Comparison of ENCODE assay signal across 8 cellular contexts in the genomic region with DNA sequence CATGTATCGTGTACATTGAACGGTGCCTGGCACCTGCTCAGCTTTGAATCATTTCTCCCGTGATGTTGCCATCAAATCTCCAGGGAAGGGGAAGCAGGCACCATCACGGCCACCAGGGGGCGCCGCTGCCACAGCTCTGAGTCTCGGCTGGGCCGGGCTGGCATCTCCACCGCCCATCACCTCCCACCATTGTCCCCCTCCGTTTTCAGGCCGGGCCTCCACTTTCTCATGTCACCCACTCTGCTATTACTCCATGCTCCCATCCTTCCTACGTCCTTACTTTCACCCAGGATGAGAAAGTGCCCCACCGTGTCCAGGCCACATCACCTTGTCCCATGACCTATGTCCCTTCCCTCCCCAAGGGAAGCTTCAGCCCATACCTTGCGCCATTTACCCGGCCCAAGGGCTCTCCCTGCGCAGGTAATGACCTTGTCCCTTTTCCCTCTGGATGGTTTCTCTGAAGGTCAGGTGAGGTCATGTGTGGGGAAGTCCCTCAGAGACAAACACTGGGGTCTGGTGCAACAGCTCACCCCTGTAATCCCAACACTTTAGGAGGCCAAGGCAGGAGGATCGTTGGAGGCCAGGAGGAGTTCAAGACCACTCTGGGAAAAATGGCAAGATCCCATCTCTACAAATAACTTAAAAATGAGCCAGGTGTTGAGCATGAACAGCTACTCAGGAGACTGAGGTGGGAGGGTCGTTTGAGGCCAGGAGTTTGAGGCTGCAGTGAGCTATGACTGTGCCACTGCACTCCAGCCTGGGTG. TPM values are rescaled to one million over a fixed set of nuclear protein-coding genes. Genes with fewer than 3 reads are reported as not detected.
DNase-seq lines count a peak whose midpoint lies in the region; ATAC-seq, FAIRE-seq and TF ChIP-seq lines count a peak whose summit lies in the region.

No MANE protein-coding gene starts in this region.

- H3K4me2 ChIP-seq in H1 (ENCODE audit: insufficient read depth in 1 of 2, low read depth in 2 of 2, low read length in 2 of 2) = no peak overlapping the region

- TF ChIP-seq RAD21 in H1 (IDR thresholded peaks at IDR 0.05 in 1 of 2, conservative IDR thresholded peaks at IDR 0.05 in 1 of 2; ENCODE audit: low read depth in 2 of 2, low read length in 2 of 2) = peak; percentile 94 to 98

- H3K9me3 ChIP-seq in H1 (ENCODE audit: insufficient read depth in 2 of 2, low read depth in 1 of 2, low read length in 1 of 2) = no peaks in the 10 kb centered on the region

- peaks cover 7% of the 10 kb centered on the region for H3K27me3 Mint-ChIP-seq in mesothelial cell of epicardium (ENCODE audit: low read depth)

- H3K4me3 ChIP-seq in H1 (ENCODE audit: extremely low read depth in 1 of 4, insufficient read depth in 2 of 4, low read depth in 3 of 4, low read length in 4 of 4) = no peak overlapping the region

- H3K9me3 Mint-ChIP-seq in mesothelial cell of epicardium = no peaks in the 10 kb centered on the region

- no peak overlapping the region for H2BK5ac ChIP-seq in H1 (ENCODE audit: low read depth, low read length)

- peak; percentile 31 to 43 for DNase-seq in AML-193 (lab: John Stamatoyannopoulos, UW)
- peak; percentile 67 for DNase-seq in HPDE6-E6E7 (ENCODE audit: extremely low spot score)
- peak; percentile 47 for DNase-seq in NOMO-1 treated with dmso at 0.1 percent for 144 hours (lab: John Stamatoyannopoulos, UW; ENCODE audit: unreplicated experiment)
- peak; percentile 52 to 66 for DNase-seq in activated CD8-positive, alpha-beta memory T cell treated with anti-CD3 and anti-CD28 coated beads for 4 hours (ENCODE audit: low read depth in 2 of 2)
- peak; percentile 31 to 98 for DNase-seq in H1 (ENCODE audit: low read depth in 1 of 2, low spot score in 2 of 2)
- peak; percentile 60 to 89 for DNase-seq in mesothelial cell of epicardium (ENCODE audit: low spot score in 2 of 2, unreplicated experiment in 2 of 2)
- DNase-seq in stimulated activated CD8-positive, alpha-beta memory T cell treated with anti-CD3 and anti-CD28 coated beads, Interleukin-4, amount 100 ng/mL, for 1 hour (ENCODE audit: low read depth in 2 of 2, low spot score in 1 of 2) = peak; percentile 50 to 68

- H4K20me1 ChIP-seq in H1 (replicated peaks in 1 of 2; ENCODE audit: control insufficient read depth in 1 of 2, insufficient read depth in 2 of 2, low read length in 2 of 2) = peaks cover 0 to 1% of the 10 kb centered on the region in 2 experiments

- no peak for TF ChIP-seq POLR2A in H1 (IDR thresholded peaks at IDR 0.05; ENCODE audit: control extremely low read depth in 1 of 2, low read depth in 2 of 2, low read length in 2 of 2)

- TF ChIP-seq EP300 in H1 (IDR thresholded peaks at IDR 0.05; ENCODE audit: borderline replicate concordance in 1 of 2, low read depth in 2 of 2, low read length in 2 of 2) = no peak

- H2BK15ac ChIP-seq in H1 (ENCODE audit: low read length) = no peak overlapping the region

- H3K36me3 Mint-ChIP-seq in mesothelial cell of epicardium = no peaks in the 10 kb centered on the region

- no peak overlapping the region for H2BK120ac ChIP-seq in H1 (replicated peaks; ENCODE audit: low read depth, low read length)

- H3K4me3 Mint-ChIP-seq in mesothelial cell of epicardium = no peak overlapping the region

- no peaks in the 10 kb centered on the region for H3K4me1 Mint-ChIP-seq in mesothelial cell of epicardium

- H3K36me3 ChIP-seq in H1 (ENCODE audit: control insufficient read depth in 2 of 4, insufficient read depth in 4 of 4, low read length in 3 of 4) = no peaks in the 10 kb centered on the region

- H2AK5ac ChIP-seq in H1 (ENCODE audit: low read depth, low read length) = no peak overlapping the region

- no peaks in the 10 kb centered on the region for H3K27me3 ChIP-seq in H1 (replicated peaks in 1 of 4; ENCODE audit: control insufficient read depth in 3 of 4, extremely low read depth in 1 of 4, insufficient read depth in 3 of 4, low read length in 3 of 4)

- H3K4ac ChIP-seq in H1 (replicated peaks; ENCODE audit: insufficient read length, low read depth, low read length) = peak overlapping the region; percentile 83

- no peaks in the 10 kb centered on the region for H3K79me2 ChIP-seq in H1 (ENCODE audit: control insufficient read depth in 1 of 2, insufficient read depth in 2 of 2, low read length in 2 of 2)

- peak overlapping the region; percentile 60 for H4K5ac ChIP-seq in H1 (ENCODE audit: insufficient read length, low read depth, low read length)

- H3K23me2 ChIP-seq in H1 (ENCODE audit: low read depth, low read length) = 0 out of 2 replicates have a peak, but pooled peaks cover 2% of the 10 kb centered on the region

- no peak overlapping the region for H2BK12ac ChIP-seq in H1 (ENCODE audit: low read depth, low read length)

- TF ChIP-seq CTCF in H1 (IDR thresholded peaks at IDR 0.05; ENCODE audit: control extremely low read depth in 1 of 3, insufficient read depth in 1 of 3, low read depth in 1 of 3, low read length in 3 of 3) (peak; percentile 92 to 97 (median 96)), mesothelial cell of epicardium (IDR thresholded peaks at IDR 0.05; ENCODE audit: unreplicated experiment) (peak; percentile 97)

- POLR2A ChIA-PET in H1 (lab: Charles Lee; ENCODE audit: partially characterized antibody) = interaction anchor here (1.0 to 2.3 kb wide), 3 partner anchors 11 to 147 kb away, joined by 3 to 12 read pairs (median 8); no protein-coding TSS in a partner anchor

- no peak overlapping the region for H3K27ac Mint-ChIP-seq in mesothelial cell of epicardium

- H3K23ac ChIP-seq in H1 (ENCODE audit: insufficient read length) = no peak overlapping the region

- H2BK20ac ChIP-seq in H1 (ENCODE audit: low read length) = peak overlapping the region; percentile 72; the same call in 1 of the 2 replicates

- peak overlapping the region; percentile 83 for H3K18ac ChIP-seq in H1 (ENCODE audit: extremely low read depth, low read length)

- H4K91ac ChIP-seq in H1 (replicated peaks; ENCODE audit: insufficient read length, low read length) = peak overlapping the region; percentile 95

- H3K9ac ChIP-seq in H1 (replicated peaks in 1 of 4; ENCODE audit: extremely low read depth in 1 of 4, low read depth in 3 of 4, low read length in 3 of 4) = no peak overlapping the region

- peak overlapping the region; percentile 100 for H2AFZ ChIP-seq in H1 (ENCODE audit: low read length)

- 41% methylated on average over 16 of the region's 18 CpGs; no CpG with 5 or more reads in 1 of the 2 experiments for WGBS in H1 (ENCODE audit: extremely low coverage in 1 of 2, insufficient coverage in 1 of 2, insufficient read length in 1 of 2, insufficient replicate concordance in 2 of 2, low coverage in 1 of 2, low lambda C conversion rate in 2 of 2, missing lambda C conversion rate in 1 of 2), 2 experiments

- H3K4me1 ChIP-seq in H1 (replicated peaks in 1 of 4; ENCODE audit: control insufficient read depth in 3 of 4, insufficient read depth in 4 of 4, low read length in 3 of 4) = no peaks in the 10 kb centered on the region; a peak in 2 of 7 replicates

- no peak overlapping the region for H3K56ac ChIP-seq in H1 (replicated peaks; ENCODE audit: insufficient read length, low read depth, low read length)

- no peaks in the 10 kb centered on the region for H3K79me1 ChIP-seq in H1 (ENCODE audit: low read depth, low read length)

- no peak overlapping the region for H3K14ac ChIP-seq in H1 (ENCODE audit: insufficient read length)

- CTCF ChIA-PET in H1 (lab: Charles Lee; ENCODE audit: partially characterized antibody) = interaction anchor here (0.6 to 19.1 kb wide), 61 partner anchors 9 to 362 kb away, joined by 3 to 476 read pairs (median 4); a partner anchor contains a TSS

- peak overlapping the region; percentile 62; the same call in 1 of the 2 replicates for H4K8ac ChIP-seq in H1 (ENCODE audit: extremely low read depth, insufficient read depth, low read length)

- no peak for FAIRE-seq in H1 (lab: Jason Lieb, UNC)

- no peak overlapping the region for H3K27ac ChIP-seq in H1 (ENCODE audit: low read depth, low read length)

- ATAC-seq in GM19351 (IDR thresholded peaks at IDR 0.05; ENCODE audit: unreplicated experiment) = peak; percentile 80

TF ChIP-seq in H1, 55 proteins besides CTCF, POLR2A, EP300 and RAD21:
- no peak for TF ChIP-seq FOSL1 (IDR thresholded peaks at IDR 0.05; ENCODE audit: insufficient read depth, low read depth, low read length)
- TF ChIP-seq NRF1 (IDR thresholded peaks at IDR 0.05; ENCODE audit: low read depth, low read length) = no peak
- peak; percentile 62; the same call in 1 of the 2 replicates for TF ChIP-seq YY1 (IDR thresholded peaks at IDR 0.05; ENCODE audit: low read depth, low read length)

RNA-seq across cellular contexts. Expression of a gene that starts 31.8 kb away (rescaled TPM):
- total RNA-seq in H1 (2021; fragmentation: NEBNext Ultra II Directional; extraction: Animal tissue kit (Norgen Biotek cat#: 25700)) = not detected in 2 replicates
- not detected in 2 replicates for polyA plus RNA-seq in H1 (2011; rRNA removed)
- polyA plus RNA-seq in H1 (2011; cell fraction: cytosol; rRNA removed) = not detected
- not detected for polyA plus RNA-seq in H1 (2011; cell fraction: nucleus; rRNA removed)
- not detected in 4 replicates for polyA plus RNA-seq in H1 (2012, experiment 1 of 2)
- polyA plus RNA-seq in H1 (2012, experiment 2 of 2) = not detected
- not detected for polyA plus RNA-seq in H1 (2013, experiment 1 of 2)
- polyA plus RNA-seq in H1 (2013, experiment 2 of 2) = not detected
- polyA minus RNA-seq in H1 (2011; rRNA and poly(A)+ RNA removed) = not detected in 2 replicates
- not detected for polyA minus RNA-seq in H1 (2011; cell fraction: cytosol; rRNA and poly(A)+ RNA removed)
- polyA minus RNA-seq in H1 (2011; cell fraction: nucleus; rRNA and poly(A)+ RNA removed) = not detected
- not detected in 3 replicates for total RNA-seq in mesothelial cell of epicardium
